8 cellular contexts compared by ENCODE assay signal in the genomic region with DNA sequence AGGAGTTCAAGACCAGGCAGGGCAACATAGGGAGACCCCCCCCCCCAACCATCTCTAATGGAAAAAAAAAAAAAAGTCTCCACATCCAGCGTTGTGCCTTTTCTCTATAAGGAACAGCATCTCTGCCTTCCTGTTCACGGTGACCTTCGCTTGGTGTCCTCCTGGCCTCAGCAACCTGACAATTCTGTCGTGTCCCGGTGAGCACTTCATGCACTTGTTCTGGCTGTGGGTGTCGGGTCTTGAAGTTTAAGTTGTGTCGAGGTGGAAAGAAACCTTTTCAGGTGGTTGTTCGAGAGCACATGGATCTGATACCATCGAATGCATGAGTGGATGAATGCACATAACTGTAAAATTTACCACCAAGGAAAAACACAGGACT. TPM values are rescaled to one million over a fixed set of nuclear protein-coding genes. Genes with fewer than 3 reads are reported as not detected.
DNase-seq lines count a peak whose midpoint lies in the region; ATAC-seq and TF ChIP-seq lines count a peak whose summit lies in the region.

No MANE protein-coding gene starts in this region.

- no peaks in the 10 kb centered on the region for H3K27me3 Mint-ChIP-seq in stimulated activated naive CD8-positive, alpha-beta T cell treated with anti-CD3 and anti-CD28 coated beads, Interleukin-15, Interleukin-2, amounts not matched to agents 100 ng/mL and 50 ng/mL, for 24 hours

- H3K27ac Mint-ChIP-seq in stimulated activated naive CD8-positive, alpha-beta T cell treated with anti-CD3 and anti-CD28 coated beads, Interleukin-15, Interleukin-2, amounts not matched to agents 100 ng/mL and 50 ng/mL, for 24 hours, result peak overlapping the region; percentile 91

- no peak for DNase-seq in stimulated activated naive CD8-positive, alpha-beta T cell treated with anti-CD3 and anti-CD28 coated beads, Interleukin-15, Interleukin-2, amounts not matched to agents 100 U/mL and 50 U/mL, for 24 hours
- DNase-seq in brain microvascular endothelial cell, result no peak
- DNase-seq in HuH-7.5 (ENCODE audit: low spot score), result no peak

- no peak for ATAC-seq in stimulated activated naive CD8-positive, alpha-beta T cell treated with anti-CD3 and anti-CD28 coated beads, Interleukin-15, Interleukin-2, amounts not matched to agents 100 U/mL and 50 U/mL, for 24 hours
- ATAC-seq in HG02840 (IDR thresholded peaks at IDR 0.05; ENCODE audit: low FRiP score, unreplicated experiment) (no peak), GM21576 (IDR thresholded peaks at IDR 0.05; ENCODE audit: unreplicated experiment) (no peak), GM18870 (IDR thresholded peaks at IDR 0.05; ENCODE audit: unreplicated experiment) (no peak)

- H3K4me1 Mint-ChIP-seq in stimulated activated naive CD8-positive, alpha-beta T cell treated with anti-CD3 and anti-CD28 coated beads, Interleukin-15, Interleukin-2, amounts not matched to agents 100 ng/mL and 50 ng/mL, for 24 hours (ENCODE audit: low read depth), result peaks cover 25% of the 10 kb centered on the region

- H3K27ac ChIP-seq in brain microvascular endothelial cell, result peak overlapping the region; percentile 69

- TF ChIP-seq CTCF in brain microvascular endothelial cell (IDR thresholded peaks at IDR 0.05; ENCODE audit: low read depth, low read length, missing control alignments), result no peak

- H3K36me3 ChIP-seq in brain microvascular endothelial cell (replicated peaks), result no peaks in the 10 kb centered on the region

- peaks cover 18% of the 10 kb centered on the region for H3K4me1 ChIP-seq in mononuclear cell (ENCODE audit: insufficient read depth, low read length)

- H3K9me3 Mint-ChIP-seq in stimulated activated naive CD8-positive, alpha-beta T cell treated with anti-CD3 and anti-CD28 coated beads, Interleukin-15, Interleukin-2, amounts not matched to agents 100 ng/mL and 50 ng/mL, for 24 hours, result peaks cover 26% of the 10 kb centered on the region

- H3K4me3 Mint-ChIP-seq in stimulated activated naive CD8-positive, alpha-beta T cell treated with anti-CD3 and anti-CD28 coated beads, Interleukin-15, Interleukin-2, amounts not matched to agents 100 ng/mL and 50 ng/mL, for 24 hours, result peak overlapping the region; percentile 89

- in situ Hi-C loops in brain microvascular endothelial cell (cut with HindIII; ENCODE audit: low pct_ligation_motif_present, low sequenced_read_pairs), result no loop called here

- H3K4me3 ChIP-seq in brain microvascular endothelial cell (ENCODE audit: low read depth, low read length), result peak overlapping the region; percentile 75
- peak overlapping the region; percentile 78 for H3K4me3 ChIP-seq in mononuclear cell (ENCODE audit: low read length)

- H3K9me3 ChIP-seq in mononuclear cell (ENCODE audit: low read depth, low read length), result peaks cover 31% of the 10 kb centered on the region

- H3K27me3 ChIP-seq in brain microvascular endothelial cell (replicated peaks), result no peaks in the 10 kb centered on the region
- no peaks in the 10 kb centered on the region for H3K27me3 ChIP-seq in mononuclear cell (ENCODE audit: insufficient read depth, low read length)

- peaks cover 59% of the 10 kb centered on the region for H3K36me3 Mint-ChIP-seq in stimulated activated naive CD8-positive, alpha-beta T cell treated with anti-CD3 and anti-CD28 coated beads, Interleukin-15, Interleukin-2, amounts not matched to agents 100 ng/mL and 50 ng/mL, for 24 hours (ENCODE audit: low read depth)

RNA-seq across cellular contexts. Expression of a gene that starts 0.6 kb away (rescaled TPM):
- 10.3 TPM for total RNA-seq in mononuclear cell

RNA-seq across cellular contexts. Expression of a gene that starts 14.9 kb away (rescaled TPM):
- total RNA-seq in mononuclear cell, result 22.5 TPM

RNA-seq across cellular contexts. Expression of a gene that starts 38.2 kb away (rescaled TPM):
- total RNA-seq in mononuclear cell, result 0.10 TPM
